Comparison of ENCODE assay signal across 1 cellular context in genomic region chr5:53482717-53483638, GRCh38.
TF ChIP-seq lines count a peak whose summit lies in the region.

No MANE protein-coding gene starts in this region.

TF ChIP-seq in HepG2, 621 proteins besides CTCF, POLR2A, EP300 and RAD21 (continued from another document and continues in another):
- TF ChIP-seq ZBTB2 (CRISPR knock-in tag; IDR thresholded peaks at IDR 0.05; ENCODE audit: low read depth) (no peak), SP4 (CRISPR knock-in tag; IDR thresholded peaks at IDR 0.05) (peak; percentile 73), IRF9 (CRISPR knock-in tag; IDR thresholded peaks at IDR 0.05; ENCODE audit: borderline replicate concordance) (peak; percentile 72), HES4 (CRISPR knock-in tag; IDR thresholded peaks at IDR 0.05; ENCODE audit: borderline replicate concordance) (no peak; the same call in 1 of the 2 replicates), ESRRA (CRISPR knock-in tag; IDR thresholded peaks at IDR 0.05; ENCODE audit: low read depth) (0 out of 2 replicates have a peak, but pooled peaks have one; percentile 38), MBD4 (IDR thresholded peaks at IDR 0.05; ENCODE audit: borderline replicate concordance, low read length) (no peak), ZBTB38 (CRISPR knock-in tag; IDR thresholded peaks at IDR 0.05) (no peak; the same call in 1 of the 2 replicates), DZIP1 (CRISPR knock-in tag; IDR thresholded peaks at IDR 0.05) (no peak), TBX3 (IDR thresholded peaks at IDR 0.05; ENCODE audit: borderline replicate concordance) (no peak), ZNF235 (CRISPR knock-in tag; IDR thresholded peaks at IDR 0.05; ENCODE audit: borderline replicate concordance) (no peak), ZNF543 (CRISPR knock-in tag; IDR thresholded peaks at IDR 0.05) (no peak), NKX3-1 (CRISPR knock-in tag; IDR thresholded peaks at IDR 0.05) (no peak), RCOR2 (CRISPR knock-in tag; IDR thresholded peaks at IDR 0.05) (peak; percentile 51; the same call in 1 of the 2 replicates), ZNF569 (CRISPR knock-in tag; IDR thresholded peaks at IDR 0.05; ENCODE audit: borderline replicate concordance) (0 out of 2 replicates have a peak, but pooled peaks have one; percentile 8), PCBP1 (IDR thresholded peaks at IDR 0.05; ENCODE audit: borderline replicate concordance, low read depth, low read length) (0 out of 2 replicates have a peak, but pooled peaks have one; percentile 47), STAG1 (CRISPR knock-in tag; IDR thresholded peaks at IDR 0.05) (peak; percentile 40), BRF2 (CRISPR knock-in tag; IDR thresholded peaks at IDR 0.05) (no peak; the same call in none of the 2 replicates), MIER2 (CRISPR knock-in tag; IDR thresholded peaks at IDR 0.05) (no peak), ZNF781 (CRISPR knock-in tag; IDR thresholded peaks at IDR 0.05; ENCODE audit: borderline replicate concordance, not compliant biosample characterization) (peak; percentile 66), NFIC (IDR thresholded peaks at IDR 0.05; ENCODE audit: low read length) (0 out of 2 replicates have a peak, but pooled peaks have one; percentile 15), RFX5 (IDR thresholded peaks at IDR 0.05; ENCODE audit: low read depth, low read length) (no peak), TCF12 (IDR thresholded peaks at IDR 0.05) (no peak), TCF12 (CRISPR knock-in tag; IDR thresholded peaks at IDR 0.05) (no peak; the same call in 1 of the 2 replicates), MTA3 (CRISPR knock-in tag; IDR thresholded peaks at IDR 0.05) (no peak), REL (CRISPR knock-in tag; conservative IDR thresholded peaks at IDR 0.05) (no peak), AKAP8 (CRISPR knock-in tag; IDR thresholded peaks at IDR 0.05) (no peak), KDM5A (IDR thresholded peaks at IDR 0.05; ENCODE audit: borderline replicate concordance, low read length) (peak; percentile 43; the same call in 1 of the 2 replicates), SKIL (CRISPR knock-in tag; IDR thresholded peaks at IDR 0.05; ENCODE audit: borderline replicate concordance) (peak; percentile 61), ELF1 (CRISPR knock-in tag; IDR thresholded peaks at IDR 0.05) (0 out of 2 replicates have a peak, but pooled peaks have one; percentile 48), ZFAT (CRISPR knock-in tag; conservative IDR thresholded peaks at IDR 0.05) (no peak), PRDM15 (CRISPR knock-in tag; IDR thresholded peaks at IDR 0.05) (no peak), ZNF280D (CRISPR knock-in tag; IDR thresholded peaks at IDR 0.05) (peak; percentile 86; the same call in 1 of the 2 replicates), ZNF790 (CRISPR knock-in tag; IDR thresholded peaks at IDR 0.05; ENCODE audit: borderline replicate concordance) (no peak; the same call in 1 of the 2 replicates), SNAI1 (CRISPR knock-in tag; IDR thresholded peaks at IDR 0.05; ENCODE audit: borderline replicate concordance) (no peak), ZBTB33 (CRISPR knock-in tag; IDR thresholded peaks at IDR 0.05) (0 out of 2 replicates have a peak, but pooled peaks have one; percentile 29), HNRNPK (IDR thresholded peaks at IDR 0.05; ENCODE audit: low read depth, low read length, poor library complexity, severe bottlenecking) (peak; percentile 37), NR2C2 (CRISPR knock-in tag; IDR thresholded peaks at IDR 0.05; ENCODE audit: borderline replicate concordance) (no peak), HDAC2 (CRISPR knock-in tag; IDR thresholded peaks at IDR 0.05) (peak; percentile 86), ZNF766 (CRISPR knock-in tag; IDR thresholded peaks at IDR 0.05; ENCODE audit: borderline replicate concordance) (no peak), NCOR1 (IDR thresholded peaks at IDR 0.05; ENCODE audit: borderline replicate concordance, low read length) (peak; percentile 84; the same call in 1 of the 2 replicates)
